ENCODE assay signal across 1 cellular context in genomic region chr20:833450-834150, GRCh38.
TF ChIP-seq lines count a peak whose summit lies in the region.

TSS of gene FAM110A (plus strand) at chr20:833715. CDS start at chr20:844805, 11,090 bp downstream.

TF ChIP-seq in K562, 482 proteins besides CTCF, POLR2A, EP300 and RAD21 (continued from another document and continues in another):
- TF ChIP-seq UBTF (IDR thresholded peaks at IDR 0.05; ENCODE audit: borderline replicate concordance in 1 of 2, low read depth in 2 of 2, low read length in 2 of 2) (peak in 1 of 2 experiments; percentile 38; a peak in 1 of 4 replicates), MEF2A (IDR thresholded peaks at IDR 0.05; ENCODE audit: control insufficient read depth, low read depth, low read length) (no peak), ZFP91 (CRISPR knock-in tag; IDR thresholded peaks at IDR 0.05) (no peak), ZNF76 (CRISPR knock-in tag; IDR thresholded peaks at IDR 0.05; ENCODE audit: borderline replicate concordance) (no peak), TSHZ1 (CRISPR knock-in tag; IDR thresholded peaks at IDR 0.05) (no peak), ZNF121 (CRISPR knock-in tag; conservative IDR thresholded peaks at IDR 0.05) (no peak), JUN (IDR thresholded peaks at IDR 0.05; ENCODE audit: borderline replicate concordance, low read depth, low read length) (no peak), JUN (CRISPR knock-in tag; IDR thresholded peaks at IDR 0.05; ENCODE audit: borderline replicate concordance) (no peak; the same call in 1 of the 2 replicates), POLR2G (IDR thresholded peaks at IDR 0.05; ENCODE audit: low read depth, low read length) (peak; percentile 83), ELF4 (CRISPR knock-in tag; IDR thresholded peaks at IDR 0.05) (no peak), GTF2B (IDR thresholded peaks at IDR 0.05; ENCODE audit: extremely low read depth, insufficient read length) (no peak), FOXM1 (IDR thresholded peaks at IDR 0.05; ENCODE audit: low read depth) (peak; percentile 99), FOXM1 (CRISPR knock-in tag; IDR thresholded peaks at IDR 0.05; ENCODE audit: low read depth) (peak; percentile 99), BCL6 (CRISPR knock-in tag; IDR thresholded peaks at IDR 0.05) (no peak), NR1H2 (CRISPR knock-in tag; IDR thresholded peaks at IDR 0.05) (no peak), POLR2B (IDR thresholded peaks at IDR 0.05; ENCODE audit: low read depth, partially characterized antibody) (no peak), SMARCA4 (IDR thresholded peaks at IDR 0.05) (0 out of 2 replicates have a peak, but pooled peaks have one; percentile 4), NR4A1 (CRISPR knock-in tag; IDR thresholded peaks at IDR 0.05) (no peak), NR4A1 (tag; IDR thresholded peaks at IDR 0.05) (no peak), TFAP4 (CRISPR knock-in tag; IDR thresholded peaks at IDR 0.05; ENCODE audit: borderline replicate concordance) (peak; percentile 98), PTBP1 (IDR thresholded peaks at IDR 0.05; ENCODE audit: low read depth, low read length) (no peak), LEF1 (IDR thresholded peaks at IDR 0.05) (no peak), NFYB (IDR thresholded peaks at IDR 0.05; ENCODE audit: extremely low read depth, insufficient read length) (peak; percentile 93), ERF (CRISPR knock-in tag; IDR thresholded peaks at IDR 0.05) (no peak), ZNF707 (CRISPR knock-in tag; conservative IDR thresholded peaks at IDR 0.05) (no peak), RBM14 (IDR thresholded peaks at IDR 0.05; ENCODE audit: borderline replicate concordance, insufficient read depth, low read depth, low read length) (no peak), KLF6 (CRISPR knock-in tag; IDR thresholded peaks at IDR 0.05; ENCODE audit: borderline replicate concordance) (no peak), DIDO1 (tag; IDR thresholded peaks at IDR 0.05; ENCODE audit: low read depth) (no peak), ZNF764 (CRISPR knock-in tag; IDR thresholded peaks at IDR 0.05; ENCODE audit: low read depth) (no peak), ZNF3 (CRISPR knock-in tag; IDR thresholded peaks at IDR 0.05) (no peak), CBFB (CRISPR knock-in tag; IDR thresholded peaks at IDR 0.05) (no peak), ZNF766 (CRISPR knock-in tag; conservative IDR thresholded peaks at IDR 0.05) (no peak), TAF7 (tag; IDR thresholded peaks at IDR 0.05) (no peak), POLR2AphosphoS5 (IDR thresholded peaks at IDR 0.05; ENCODE audit: control insufficient read depth, insufficient read depth, low read depth, low read length) (no peak), ZFP36 (IDR thresholded peaks at IDR 0.05; ENCODE audit: low read depth, low read length, partially characterized antibody) (no peak), PHB (CRISPR knock-in tag; IDR thresholded peaks at IDR 0.05) (no peak), ZNF668 (CRISPR knock-in tag; IDR thresholded peaks at IDR 0.05) (no peak), ARID2 (IDR thresholded peaks at IDR 0.05) (no peak), ESRRB (CRISPR knock-in tag; IDR thresholded peaks at IDR 0.05; ENCODE audit: borderline replicate concordance) (no peak), ZNF184 (CRISPR knock-in tag; IDR thresholded peaks at IDR 0.05) (no peak), ZC3H8 (IDR thresholded peaks at IDR 0.05) (no peak), XRCC4 (IDR thresholded peaks at IDR 0.05; ENCODE audit: extremely low read depth, insufficient read depth, insufficient read length) (no peak), ARID1B (IDR thresholded peaks at IDR 0.05) (0 out of 2 replicates have a peak, but pooled peaks have one; percentile 23), ZNF699 (CRISPR knock-in tag; IDR thresholded peaks at IDR 0.05; ENCODE audit: insufficient replicate concordance) (no peak), BRF1 (IDR thresholded peaks at IDR 0.05; ENCODE audit: borderline replicate concordance, extremely low read depth, insufficient read length) (no peak), ETS1 (conservative IDR thresholded peaks at IDR 0.05; ENCODE audit: control insufficient read depth, low read depth, low read length) (no peak), HDGF (IDR thresholded peaks at IDR 0.05) (no peak), ZNF217 (CRISPR knock-in tag; IDR thresholded peaks at IDR 0.05) (no peak), SMARCC2 (IDR thresholded peaks at IDR 0.05; ENCODE audit: low read depth) (no peak), DPF2 (IDR thresholded peaks at IDR 0.05) (no peak), TBL1XR1 (IDR thresholded peaks at IDR 0.05; ENCODE audit: low read length in 2 of 2) (no peak), NRF1 (conservative IDR thresholded peaks at IDR 0.05 in 1 of 2, IDR thresholded peaks at IDR 0.05 in 1 of 2) (peak; percentile 67 to 75), MTA2 (IDR thresholded peaks at IDR 0.05; ENCODE audit: low read depth) (no peak), ZNF644 (tag; IDR thresholded peaks at IDR 0.05; ENCODE audit: low read depth) (no peak), ZNF175 (CRISPR knock-in tag; IDR thresholded peaks at IDR 0.05; ENCODE audit: low read depth) (no peak), CGGBP1 (CRISPR knock-in tag; IDR thresholded peaks at IDR 0.05) (no peak), CLOCK (CRISPR knock-in tag; IDR thresholded peaks at IDR 0.05; ENCODE audit: borderline replicate concordance) (no peak), STAT6 (CRISPR knock-in tag; IDR thresholded peaks at IDR 0.05) (no peak), ZBTB7A (IDR thresholded peaks at IDR 0.05; ENCODE audit: borderline replicate concordance, control insufficient read depth, low read depth, low read length) (peak; percentile 57; the same call in 1 of the 2 replicates), PCBP2 (IDR thresholded peaks at IDR 0.05; ENCODE audit: low read depth, low read length, poor library complexity, severe bottlenecking) (no peak), BCOR (IDR thresholded peaks at IDR 0.05) (no peak)
